ENCODE assay signal across 11 cellular contexts in the genomic region with DNA sequence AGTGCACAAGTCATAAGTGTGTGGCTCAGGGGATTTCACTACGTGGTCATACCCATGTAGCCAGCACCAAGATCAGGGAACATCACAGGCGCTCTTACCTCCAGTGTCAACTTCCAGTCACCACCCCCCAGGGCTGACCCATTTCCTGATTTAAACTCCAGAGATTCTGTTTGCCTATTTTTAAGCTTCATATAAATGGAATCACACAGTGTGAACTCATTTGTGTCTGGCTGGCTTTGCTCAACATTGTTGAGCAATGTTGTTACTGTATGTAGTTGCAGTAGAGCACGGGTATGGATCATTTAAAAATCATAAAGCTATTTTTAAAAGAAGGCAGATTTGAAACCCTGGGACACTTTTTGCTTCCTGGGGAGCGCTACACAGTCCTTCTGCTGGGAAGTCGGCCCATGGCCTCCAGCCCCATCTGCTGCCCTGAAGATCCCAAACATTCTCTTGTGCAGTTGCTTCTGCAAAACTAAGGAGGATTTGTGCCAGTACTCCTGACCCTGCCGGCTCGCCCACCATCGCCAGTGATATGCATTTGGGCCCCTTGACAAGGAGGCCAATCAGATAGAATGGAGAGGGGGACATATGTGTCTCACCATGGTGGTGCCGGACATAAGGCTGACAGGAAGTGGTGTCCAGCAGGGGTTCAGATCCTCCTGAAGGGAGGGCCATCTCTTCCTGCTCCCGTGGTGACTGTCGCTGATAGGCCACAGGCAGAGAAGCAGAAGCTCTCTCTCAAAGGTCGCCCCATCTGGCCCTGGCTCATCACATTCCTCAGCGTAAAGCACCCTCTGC. TPM values are rescaled to one million over a fixed set of nuclear protein-coding genes. Genes with fewer than 3 reads are reported as not detected.
DNase-seq lines count a peak whose midpoint lies in the region; ATAC-seq, FAIRE-seq and TF ChIP-seq lines count a peak whose summit lies in the region.
"Had no signal": no experiment of that assay in that cellular context is flagged by ENCODE, and none has a peak within 500 bp of the region (broad histone marks: within the 10 kb centered on the region; RNA-seq: fewer than 3 reads in every experiment).

No MANE protein-coding gene starts in this region.

- peaks cover under 1% of the 10 kb centered on the region for H3K9me3 ChIP-seq in osteoblast (ENCODE audit: low read depth, low read length)

- FAIRE-seq in G401.6 (lab: Jason Lieb, UNC): peak; percentile 97
- FAIRE-seq: H54 had no signal

- peak overlapping the region; percentile 3 for H3K4me3 ChIP-seq in osteoblast (ENCODE audit: insufficient read depth, low read length)

- no peak for TF ChIP-seq CTCF in osteoblast (IDR thresholded peaks at IDR 0.05; ENCODE audit: extremely low read depth, low read depth, low read length)

- H3K4me1 ChIP-seq in osteoblast (ENCODE audit: insufficient read depth, low read length): peaks cover 49% of the 10 kb centered on the region

- H3K36me3 ChIP-seq in osteoblast (ENCODE audit: insufficient read depth, low read length): no peaks in the 10 kb centered on the region

- no peaks in the 10 kb centered on the region for H3K27me3 ChIP-seq in osteoblast (ENCODE audit: insufficient read depth, low read length)

- no peaks in the 10 kb centered on the region for H3K79me2 ChIP-seq in osteoblast (ENCODE audit: insufficient read depth, low read length)

- peak; percentile 26 for ATAC-seq in Right ventricle myocardium superior (ENCODE audit: poor library complexity)
- no peak for ATAC-seq in GM19467 (IDR thresholded peaks at IDR 0.05; ENCODE audit: unreplicated experiment)
- no peak for ATAC-seq in HG02840 (IDR thresholded peaks at IDR 0.05; ENCODE audit: low FRiP score, unreplicated experiment)

- peak; percentile 2 for DNase-seq in SK-N-DZ (ENCODE audit: low spot score)
- no peak for DNase-seq in Right ventricle myocardium superior
- DNase-seq in osteoblast (ENCODE audit: insufficient read length, low spot score, missing footprints): peak; percentile 77
- DNase-seq in GDM1 (lab: John Stamatoyannopoulos, UW): no peak
- DNase-seq in NCI-H2107 (lab: John Stamatoyannopoulos, UW): no peak
- DNase-seq: effector CD8-positive, alpha-beta T cell; OCI-M1 had no signal

- intact Hi-C loops in Right ventricle myocardium superior (cut with DNase I): no loop called here

- H4K20me1 ChIP-seq in osteoblast (ENCODE audit: insufficient read depth, low read length): no peaks in the 10 kb centered on the region

- H3K27ac ChIP-seq in osteoblast (ENCODE audit: low read depth, low read length): peak overlapping the region; percentile 75

- peak overlapping the region; percentile 32 for H3K4me2 ChIP-seq in osteoblast (ENCODE audit: insufficient read depth, low read length)

- peak overlapping the region; percentile 39 for H2AFZ ChIP-seq in osteoblast (ENCODE audit: low read length)

RNA-seq across cellular contexts. Expression of gene DCANP1, which starts 13.3 kb away (rescaled TPM):
- polyA plus RNA-seq in SK-N-DZ (2014; cell fraction: cytosol; rRNA removed): not detected in 2 replicates
- polyA plus RNA-seq in SK-N-DZ (2014; cell fraction: nucleus; rRNA removed): not detected in 2 replicates
- not detected for total RNA-seq in Right ventricle myocardium superior
- total RNA-seq in osteoblast: not detected in 2 replicates

RNA-seq across cellular contexts. Expression of gene TIFAB, which starts 18.3 kb away (rescaled TPM):
- polyA plus RNA-seq in SK-N-DZ (2014; cell fraction: cytosol; rRNA removed): not detected in 2 replicates
- polyA plus RNA-seq in SK-N-DZ (2014; cell fraction: nucleus; rRNA removed): not detected in 2 replicates
- total RNA-seq in Right ventricle myocardium superior (not detected), osteoblast (not detected in 2 replicates)

RNA-seq across cellular contexts. Expression of gene MACROH2A1, which starts 34.8 kb away (rescaled TPM):
- polyA plus RNA-seq in SK-N-DZ (2014; cell fraction: cytosol; rRNA removed): 360 and 407 TPM in 2 replicates
- 370 and 419 TPM in 2 replicates for polyA plus RNA-seq in SK-N-DZ (2014; cell fraction: nucleus; rRNA removed)
- total RNA-seq in Right ventricle myocardium superior: 102 TPM
- total RNA-seq in osteoblast: 150 and 162 TPM in 2 replicates

Comparison
In these comparisons a context has a peak if more than half of its experiments do, and no peak if none do; other contexts are left out.
1. DNase-seq: peak in SK-N-DZ (single experiment) and osteoblast (single experiment); none in Right ventricle myocardium superior (single experiment), GDM1 (single experiment) and NCI-H2107 (single experiment).